Comparison of ENCODE assay signal across 1 cellular context in the genomic region with DNA sequence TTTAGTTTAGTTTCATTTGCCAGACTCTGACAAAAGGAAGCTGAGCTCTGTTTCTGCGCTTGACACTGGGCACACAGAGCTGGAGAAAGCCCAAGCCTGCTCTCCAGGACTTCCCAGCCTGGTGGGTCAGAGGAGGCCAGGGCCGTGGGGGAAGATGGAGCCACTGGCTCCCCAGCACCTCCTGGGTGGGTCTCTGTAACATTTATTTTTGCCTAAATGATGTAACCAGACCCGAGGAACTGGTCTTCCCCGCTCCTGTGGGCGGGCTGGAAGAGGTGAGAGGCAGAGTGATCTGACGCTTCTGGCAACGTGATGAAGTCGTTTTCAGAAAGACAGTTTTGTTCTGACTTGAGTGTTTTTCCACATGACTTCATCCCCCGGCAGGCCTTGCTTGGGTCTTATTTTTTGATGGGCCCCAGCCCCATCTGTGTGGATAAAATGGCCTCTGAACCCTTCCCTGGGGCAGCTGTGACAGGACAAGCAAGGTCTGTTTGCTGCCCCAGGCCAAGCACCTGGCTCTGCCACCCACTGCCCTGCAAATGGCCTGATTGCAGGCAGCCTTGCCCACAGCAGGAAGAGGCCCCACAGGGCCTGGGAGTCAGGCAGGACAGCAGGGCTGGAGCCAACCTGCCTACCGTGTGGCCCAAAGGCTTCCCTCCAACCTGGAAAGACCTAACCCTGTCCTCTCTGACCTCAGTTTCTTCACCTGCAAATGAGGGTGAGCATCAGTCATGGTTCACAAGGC.
TF ChIP-seq lines count a peak whose summit lies in the region.

No MANE protein-coding gene starts in this region.

TF ChIP-seq in GM23338, 12 proteins besides CTCF, POLR2A, EP300 and RAD21 (continued from another document):
- TF ChIP-seq, protein P1, sequence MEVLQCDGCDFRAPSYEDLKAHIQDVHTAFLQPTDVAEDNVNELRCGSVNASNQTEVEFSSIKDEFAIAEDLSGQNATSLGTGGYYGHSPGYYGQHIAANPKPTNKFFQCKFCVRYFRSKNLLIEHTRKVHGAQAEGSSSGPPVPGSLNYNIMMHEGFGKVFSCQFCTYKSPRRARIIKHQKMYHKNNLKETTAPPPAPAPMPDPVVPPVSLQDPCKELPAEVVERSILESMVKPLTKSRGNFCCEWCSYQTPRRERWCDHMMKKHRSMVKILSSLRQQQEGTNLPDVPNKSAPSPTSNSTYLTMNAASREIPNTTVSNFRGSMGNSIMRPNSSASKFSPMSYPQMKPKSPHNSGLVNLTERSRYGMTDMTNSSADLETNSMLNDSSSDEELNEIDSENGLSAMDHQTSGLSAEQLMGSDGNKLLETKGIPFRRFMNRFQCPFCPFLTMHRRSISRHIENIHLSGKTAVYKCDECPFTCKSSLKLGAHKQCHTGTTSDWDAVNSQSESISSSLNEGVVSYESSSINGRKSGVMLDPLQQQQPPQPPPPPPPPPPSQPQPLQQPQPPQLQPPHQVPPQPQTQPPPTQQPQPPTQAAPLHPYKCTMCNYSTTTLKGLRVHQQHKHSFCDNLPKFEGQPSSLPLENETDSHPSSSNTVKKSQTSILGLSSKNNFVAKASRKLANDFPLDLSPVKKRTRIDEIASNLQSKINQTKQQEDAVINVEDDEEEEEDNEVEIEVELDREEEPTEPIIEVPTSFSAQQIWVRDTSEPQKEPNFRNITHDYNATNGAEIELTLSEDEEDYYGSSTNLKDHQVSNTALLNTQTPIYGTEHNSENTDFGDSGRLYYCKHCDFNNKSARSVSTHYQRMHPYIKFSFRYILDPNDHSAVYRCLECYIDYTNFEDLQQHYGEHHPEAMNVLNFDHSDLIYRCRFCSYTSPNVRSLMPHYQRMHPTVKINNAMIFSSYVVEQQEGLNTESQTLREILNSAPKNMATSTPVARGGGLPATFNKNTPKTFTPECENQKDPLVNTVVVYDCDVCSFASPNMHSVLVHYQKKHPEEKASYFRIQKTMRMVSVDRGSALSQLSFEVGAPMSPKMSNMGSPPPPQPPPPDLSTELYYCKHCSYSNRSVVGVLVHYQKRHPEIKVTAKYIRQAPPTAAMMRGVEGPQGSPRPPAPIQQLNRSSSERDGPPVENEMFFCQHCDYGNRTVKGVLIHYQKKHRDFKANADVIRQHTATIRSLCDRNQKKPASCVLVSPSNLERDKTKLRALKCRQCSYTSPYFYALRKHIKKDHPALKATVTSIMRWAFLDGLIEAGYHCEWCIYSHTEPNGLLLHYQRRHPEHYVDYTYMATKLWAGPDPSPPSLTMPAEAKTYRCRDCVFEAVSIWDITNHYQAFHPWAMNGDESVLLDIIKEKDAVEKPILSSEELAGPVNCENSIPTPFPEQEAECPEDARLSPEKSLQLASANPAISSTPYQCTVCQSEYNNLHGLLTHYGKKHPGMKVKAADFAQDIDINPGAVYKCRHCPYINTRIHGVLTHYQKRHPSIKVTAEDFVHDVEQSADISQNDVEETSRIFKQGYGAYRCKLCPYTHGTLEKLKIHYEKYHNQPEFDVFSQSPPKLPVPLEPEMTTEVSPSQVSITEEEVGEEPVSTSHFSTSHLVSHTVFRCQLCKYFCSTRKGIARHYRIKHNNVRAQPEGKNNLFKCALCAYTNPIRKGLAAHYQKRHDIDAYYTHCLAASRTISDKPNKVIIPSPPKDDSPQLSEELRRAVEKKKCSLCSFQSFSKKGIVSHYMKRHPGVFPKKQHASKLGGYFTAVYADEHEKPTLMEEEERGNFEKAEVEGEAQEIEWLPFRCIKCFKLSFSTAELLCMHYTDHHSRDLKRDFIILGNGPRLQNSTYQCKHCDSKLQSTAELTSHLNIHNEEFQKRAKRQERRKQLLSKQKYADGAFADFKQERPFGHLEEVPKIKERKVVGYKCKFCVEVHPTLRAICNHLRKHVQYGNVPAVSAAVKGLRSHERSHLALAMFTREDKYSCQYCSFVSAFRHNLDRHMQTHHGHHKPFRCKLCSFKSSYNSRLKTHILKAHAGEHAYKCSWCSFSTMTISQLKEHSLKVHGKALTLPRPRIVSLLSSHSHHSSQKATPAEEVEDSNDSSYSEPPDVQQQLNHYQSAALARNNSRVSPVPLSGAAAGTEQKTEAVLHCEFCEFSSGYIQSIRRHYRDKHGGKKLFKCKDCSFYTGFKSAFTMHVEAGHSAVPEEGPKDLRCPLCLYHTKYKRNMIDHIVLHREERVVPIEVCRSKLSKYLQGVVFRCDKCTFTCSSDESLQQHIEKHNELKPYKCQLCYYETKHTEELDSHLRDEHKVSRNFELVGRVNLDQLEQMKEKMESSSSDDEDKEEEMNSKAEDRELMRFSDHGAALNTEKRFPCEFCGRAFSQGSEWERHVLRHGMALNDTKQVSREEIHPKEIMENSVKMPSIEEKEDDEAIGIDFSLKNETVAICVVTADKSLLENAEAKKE (CRISPR knock-in tag; IDR thresholded peaks at IDR 0.05) = no peak
- TF ChIP-seq JUNB (IDR thresholded peaks at IDR 0.05; ENCODE audit: unreplicated experiment) (no peak), ZNF114 (CRISPR knock-in tag; IDR thresholded peaks at IDR 0.05) (no peak)
